Comparison of ENCODE assay signal across 15 cellular contexts in the genomic region with DNA sequence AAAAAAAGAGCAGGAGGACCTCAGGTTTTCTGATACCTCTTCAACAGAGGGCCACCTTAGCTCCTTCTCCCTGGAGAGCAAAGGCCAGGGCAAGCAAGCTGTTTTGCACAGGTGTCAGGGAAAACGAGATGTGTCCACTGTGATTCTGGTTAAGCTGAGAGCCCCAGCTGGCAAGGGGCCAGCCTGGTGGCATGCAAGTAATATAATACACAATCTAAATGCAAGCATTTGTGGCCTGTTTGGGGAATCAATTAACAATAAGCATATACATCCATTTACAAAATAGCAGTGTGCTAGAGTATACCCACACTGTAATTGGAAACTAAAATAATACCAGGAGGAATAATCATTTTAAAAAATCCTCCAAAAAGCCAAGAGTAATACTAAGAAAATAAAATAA.
DNase-seq lines count a peak whose midpoint lies in the region; ATAC-seq and TF ChIP-seq lines count a peak whose summit lies in the region.
"Had no signal": no experiment of that assay in that cellular context is flagged by ENCODE, and none has a peak within 500 bp of the region (broad histone marks: within the 10 kb centered on the region; RNA-seq: fewer than 3 reads in every experiment).

No MANE protein-coding gene starts in this region.

- intact Hi-C loops in ascending aorta (cut with DNase I) = loop anchor here (5.0 to 10.0 kb wide), 2 partner anchors 191 to 1396 kb away; partner anchors contain the start of genes KATNAL2 and PIAS2

- in situ Hi-C loops in ACHN (cut with HindIII; ENCODE audit: low pct_ligation_motif_present, low pct_unique_long_range_greater_than_20kb, low sequenced_read_pairs) = no loop called here

- H3K36me3 ChIP-seq in ascending aorta (no peaks in the 10 kb centered on the region), thoracic aorta (no peaks in the 10 kb centered on the region)
- H3K36me3 ChIP-seq: spleen had no signal

- no peaks in the 10 kb centered on the region for H3K27me3 ChIP-seq in ascending aorta
- no peaks in the 10 kb centered on the region for H3K27me3 ChIP-seq in thoracic aorta (replicated peaks; ENCODE audit: insufficient read depth)
- H3K27me3 ChIP-seq: spleen had no signal

- H3K9me3 ChIP-seq in ascending aorta (no peaks in the 10 kb centered on the region), thoracic aorta (no peaks in the 10 kb centered on the region)

- peak overlapping the region; percentile 81 to 91 for H3K27ac ChIP-seq in ascending aorta
- H3K27ac ChIP-seq in thoracic aorta = peak overlapping the region; percentile 88 to 95
- H3K27ac ChIP-seq: spleen had no signal

- TF ChIP-seq CTCF in ascending aorta (IDR thresholded peaks at IDR 0.05) (no peak), thoracic aorta (IDR thresholded peaks at IDR 0.05) (no peak)

- peaks cover 15 to 62% of the 10 kb centered on the region in 2 donors for H3K4me1 ChIP-seq in ascending aorta
- peaks cover 40 to 83% of the 10 kb centered on the region in 2 donors for H3K4me1 ChIP-seq in thoracic aorta (ENCODE audit: control insufficient read depth in 1 of 2, low read depth in 2 of 2)

- DNase-seq in NCI-H1436 (lab: John Stamatoyannopoulos, UW) (peak; percentile 1), NCI-H1436 treated with DMSO at 0.1 percent for 48 hours (lab: John Stamatoyannopoulos, UW) (no peak), NCI-H128 (lab: John Stamatoyannopoulos, UW; ENCODE audit: unreplicated experiment) (peak; percentile 63), ascending aorta (ENCODE audit: low spot score in 2 of 2) (no peak), thoracic aorta (ENCODE audit: low spot score) (no peak), ACHN (no peak)
- DNase-seq: activated CD4-positive, alpha-beta memory T cell treated with anti-CD3 and anti-CD28 coated beads for 36 hours; activated T-cell treated with anti-CD3 and anti-CD28 coated beads, Interleukin-2, amount 50 U/mL, for 1 hour; C1 segment of cervical spinal cord; DND-41; erythroblast; NCI-H1930; spleen had no signal

- H3K4me3 ChIP-seq in ascending aorta = no peak overlapping the region
- no peak overlapping the region for H3K4me3 ChIP-seq in thoracic aorta
- H3K4me3 ChIP-seq: spleen had no signal

- no peak for ATAC-seq in thoracic aorta (ENCODE audit: insufficient number of reproducible peaks, low FRiP score, low read depth)
- no peak for ATAC-seq in GM19395 (IDR thresholded peaks at IDR 0.05; ENCODE audit: unreplicated experiment)
- no peak for ATAC-seq in GM21737 (IDR thresholded peaks at IDR 0.05; ENCODE audit: unreplicated experiment)

Comparison
In these comparisons a context has a peak if more than half of its experiments do, and no peak if none do; other contexts are left out.
1. DNase-seq: peak in NCI-H1436 (single experiment) and NCI-H128 (single experiment); none in NCI-H1436 treated with DMSO at 0.1 percent for 48 hours (single experiment), ascending aorta (0 of 2), thoracic aorta (single experiment) and ACHN (single experiment).